In genomic region chr21:33586927-33587326, GRCh38 we compare ENCODE assay signal across 9 cellular contexts. TPM values are rescaled to one million over a fixed set of nuclear protein-coding genes. Genes with fewer than 3 reads are reported as not detected.
DNase-seq lines count a peak whose midpoint lies in the region; ATAC-seq and TF ChIP-seq lines count a peak whose summit lies in the region.
"Had no signal": no experiment of that assay in that cellular context is flagged by ENCODE, and none has a peak within 500 bp of the region (broad histone marks: within the 10 kb centered on the region; RNA-seq: fewer than 3 reads in every experiment).

No MANE protein-coding gene starts in this region.

- H3K27me3 Mint-ChIP-seq in CD4-positive, CD25-positive, alpha-beta regulatory T cell = no peaks in the 10 kb centered on the region
- H3K27me3 Mint-ChIP-seq in activated CD8-positive, alpha-beta T cell treated with anti-CD3 and anti-CD28 coated beads for 36 hours = no peaks in the 10 kb centered on the region

- TF ChIP-seq POLR2A in body of pancreas (IDR thresholded peaks at IDR 0.05) = no peak

- WGBS in mesodermal cell (ENCODE audit: insufficient coverage in 2 of 2), 2 experiments = 88% methylated on average over 1 of the region's 6 CpGs; no CpG with 5 or more reads in 1 of the 2 experiments
- WGBS in body of pancreas, 2 donors = 72 to 87% methylated on average over 6 of the region's 6 CpGs

- peaks cover 19% of the 10 kb centered on the region for H3K4me1 ChIP-seq in CD4-positive, CD25-positive, alpha-beta regulatory T cell (ENCODE audit: control insufficient read depth, insufficient read depth, low read length, poor library complexity, severe bottlenecking)
- H3K4me1 ChIP-seq in HAP-1 = peaks cover 9% of the 10 kb centered on the region
- peaks cover 6% of the 10 kb centered on the region for H3K4me1 ChIP-seq in mesodermal cell (ENCODE audit: control insufficient read depth, insufficient read depth, low read length, poor library complexity, severe bottlenecking)
- H3K4me1 ChIP-seq in body of pancreas = peaks cover 16% of the 10 kb centered on the region

- CTCF ChIA-PET in activated CD8-positive, alpha-beta T cell treated with anti-CD3 and anti-CD28 coated beads for 36 hours (lab: Charles Lee) = interaction anchor here (1.5 kb wide), 1 partner anchor 19 kb away, joined by 11 read pairs; no protein-coding TSS in a partner anchor

- H3K27me3 ChIP-seq in CD4-positive, CD25-positive, alpha-beta regulatory T cell (ENCODE audit: control insufficient read depth, insufficient read depth, low read length) = no peaks in the 10 kb centered on the region
- H3K27me3 ChIP-seq in HAP-1 (ENCODE audit: low read depth) (no peaks in the 10 kb centered on the region), body of pancreas (no peaks in the 10 kb centered on the region)

- intact Hi-C loops in activated CD8-positive, alpha-beta T cell treated with anti-CD3 and anti-CD28 coated beads for 36 hours (cut with micrococcal nuclease) = no loop called here
- intact Hi-C loops in body of pancreas (cut with DNase I) = no loop called here

- H3K36me3 Mint-ChIP-seq in CD4-positive, CD25-positive, alpha-beta regulatory T cell = no peaks in the 10 kb centered on the region
- H3K36me3 Mint-ChIP-seq in activated CD8-positive, alpha-beta T cell treated with anti-CD3 and anti-CD28 coated beads for 36 hours (ENCODE audit: low read depth) = peaks cover 20% of the 10 kb centered on the region

- H3K27ac ChIP-seq in CD4-positive, CD25-positive, alpha-beta regulatory T cell (ENCODE audit: insufficient read depth, low read length, poor library complexity, severe bottlenecking) = no peak overlapping the region
- H3K27ac ChIP-seq in mesodermal cell (ENCODE audit: low read depth, low read length, severe bottlenecking) (no peak overlapping the region), body of pancreas (no peak overlapping the region)

- H3K27ac Mint-ChIP-seq in CD4-positive, CD25-positive, alpha-beta regulatory T cell = peak overlapping the region in 2 of 3 donors; percentile 41 to 43
- no peak overlapping the region for H3K27ac Mint-ChIP-seq in activated CD8-positive, alpha-beta T cell treated with anti-CD3 and anti-CD28 coated beads for 36 hours

- peaks cover 6 to 16% (median 16%) of the 10 kb centered on the region in 4 donors for H3K4me1 Mint-ChIP-seq in CD4-positive, CD25-positive, alpha-beta regulatory T cell
- H3K4me1 Mint-ChIP-seq in activated CD8-positive, alpha-beta T cell treated with anti-CD3 and anti-CD28 coated beads for 36 hours (ENCODE audit: low read depth) = peaks cover 15% of the 10 kb centered on the region

- ATAC-seq in CD4-positive, CD25-positive, alpha-beta regulatory T cell (ENCODE audit: low read depth in 2 of 2) = no peak
- no peak for ATAC-seq in activated CD8-positive, alpha-beta T cell treated with anti-CD3 and anti-CD28 coated beads for 36 hours
- ATAC-seq in body of pancreas = no peak

- in situ Hi-C loops in HAP-1 (cut with MboI; ENCODE audit: low sequenced_read_pairs) = loop anchor here (25.0 kb wide), 1 partner anchor 100 kb away; the partner anchor contains the start of genes DNAJC28 and TMEM50B

- no peak for DNase-seq in CD4-positive, CD25-positive, alpha-beta regulatory T cell
- DNase-seq in HAP-1 (ENCODE audit: low spot score in 2 of 2) (no peak), body of pancreas (no peak), NCI-H2196 treated with DMSO at 0.1 percent for 48 hours (lab: John Stamatoyannopoulos, UW; ENCODE audit: unreplicated experiment) (no peak), NK-92 (lab: John Stamatoyannopoulos, UW; ENCODE audit: unreplicated experiment) (no peak), NCI-H82 (lab: John Stamatoyannopoulos, UW) (no peak)
- DNase-seq in activated CD8-positive, alpha-beta T cell treated with anti-CD3 and anti-CD28 coated beads for 36 hours = no peak
- DNase-seq: EL had no signal

- POLR2A ChIA-PET in activated CD8-positive, alpha-beta T cell treated with anti-CD3 and anti-CD28 coated beads for 36 hours (lab: Charles Lee) = interaction anchor here (1.0 to 1.6 kb wide), 3 partner anchors 19 to 107 kb away, joined by 3 to 4 read pairs (median 3); partner anchors contain the start of genes SON and TMEM50B

- no peaks in the 10 kb centered on the region for H3K9me3 Mint-ChIP-seq in CD4-positive, CD25-positive, alpha-beta regulatory T cell
- no peaks in the 10 kb centered on the region for H3K9me3 Mint-ChIP-seq in activated CD8-positive, alpha-beta T cell treated with anti-CD3 and anti-CD28 coated beads for 36 hours

- peak overlapping the region; percentile 78 for H3K4me3 ChIP-seq in CD4-positive, CD25-positive, alpha-beta regulatory T cell (ENCODE audit: low read depth, low read length)
- H3K4me3 ChIP-seq in HAP-1 (peak overlapping the region; percentile 70), mesodermal cell (ENCODE audit: extremely low read depth, insufficient read depth, low read length, poor library complexity, severe bottlenecking) (peak overlapping the region; percentile 65), body of pancreas (no peak overlapping the region)

- peaks cover 4% of the 10 kb centered on the region for H3K36me3 ChIP-seq in CD4-positive, CD25-positive, alpha-beta regulatory T cell (ENCODE audit: control insufficient read depth, insufficient read depth, low read length)
- H3K36me3 ChIP-seq in HAP-1 (replicated peaks) = peaks cover 28% of the 10 kb centered on the region
- peaks cover 39% of the 10 kb centered on the region for H3K36me3 ChIP-seq in mesodermal cell (ENCODE audit: control insufficient read depth, insufficient read depth, low read length)
- no peaks in the 10 kb centered on the region for H3K36me3 ChIP-seq in body of pancreas (replicated peaks in 1 of 2; ENCODE audit: insufficient read depth in 1 of 2, low read depth in 2 of 2)

- no peaks in the 10 kb centered on the region for H3K9me3 ChIP-seq in CD4-positive, CD25-positive, alpha-beta regulatory T cell (ENCODE audit: control insufficient read depth in 2 of 2, low read length in 2 of 2)
- H3K9me3 ChIP-seq in HAP-1 (no peaks in the 10 kb centered on the region), mesodermal cell (ENCODE audit: control insufficient read depth, low read length) (no peaks in the 10 kb centered on the region), body of pancreas (no peaks in the 10 kb centered on the region)

- TF ChIP-seq CTCF in activated CD8-positive, alpha-beta T cell treated with anti-CD3 and anti-CD28 coated beads for 36 hours (IDR thresholded peaks at IDR 0.05) = no peak
- TF ChIP-seq CTCF in body of pancreas (IDR thresholded peaks at IDR 0.05) = no peak

- H3K4me3 Mint-ChIP-seq in CD4-positive, CD25-positive, alpha-beta regulatory T cell = peak overlapping the region; percentile 75 to 97 (median 82)
- H3K4me3 Mint-ChIP-seq in activated CD8-positive, alpha-beta T cell treated with anti-CD3 and anti-CD28 coated beads for 36 hours = peak overlapping the region; percentile 57

RNA-seq across cellular contexts. Expression of gene DONSON, which starts 1.6 kb away (rescaled TPM):
- 15.2 TPM for total RNA-seq in CD4-positive, CD25-positive, alpha-beta regulatory T cell
- polyA plus RNA-seq in CD4-positive, CD25-positive, alpha-beta regulatory T cell = 1 to 10 TPM; 4.2 to 5.1 (median 4.9) TPM
- 10 to 100 TPM; 36.8 to 41.5 TPM for total RNA-seq in activated CD8-positive, alpha-beta T cell treated with anti-CD3 and anti-CD28 coated beads for 36 hours
- polyA plus RNA-seq in mesodermal cell (2013, experiment 1 of 2) = 37.0 TPM
- 37.2 TPM for polyA plus RNA-seq in mesodermal cell (2013, experiment 2 of 2)
- 1 to 10 TPM; 5.6 to 6.5 TPM for total RNA-seq in body of pancreas

RNA-seq across cellular contexts. Expression of gene SON, which starts 44.1 kb away (rescaled TPM):
- 358 TPM for total RNA-seq in CD4-positive, CD25-positive, alpha-beta regulatory T cell
- polyA plus RNA-seq in CD4-positive, CD25-positive, alpha-beta regulatory T cell = 100 to 1,000 TPM; 429 to 518 (median 444) TPM
- 100 to 1,000 TPM; 267 to 276 TPM for total RNA-seq in activated CD8-positive, alpha-beta T cell treated with anti-CD3 and anti-CD28 coated beads for 36 hours
- 159 TPM for polyA plus RNA-seq in mesodermal cell (2013, experiment 1 of 2)
- polyA plus RNA-seq in mesodermal cell (2013, experiment 2 of 2) = 149 TPM
- total RNA-seq in body of pancreas = 100 to 1,000 TPM; 118 to 235 TPM

RNA-seq across cellular contexts. Expression of gene GART, which starts 45.0 kb away (rescaled TPM):
- 44.0 TPM for total RNA-seq in CD4-positive, CD25-positive, alpha-beta regulatory T cell
- polyA plus RNA-seq in CD4-positive, CD25-positive, alpha-beta regulatory T cell = 10 to 100 TPM; 45.5 to 63.9 (median 52.1) TPM
- total RNA-seq in activated CD8-positive, alpha-beta T cell treated with anti-CD3 and anti-CD28 coated beads for 36 hours = 100 to 1,000 TPM; 224 to 232 TPM
- polyA plus RNA-seq in mesodermal cell (2013, experiment 1 of 2) = 82.2 TPM
- polyA plus RNA-seq in mesodermal cell (2013, experiment 2 of 2) = 67.0 TPM
- total RNA-seq in body of pancreas = 10 to 100 TPM; 36.3 to 62.0 TPM

RNA-seq across cellular contexts. Expression of gene CRYZL1, which starts 54.6 kb away (rescaled TPM):
- 35.7 TPM for total RNA-seq in CD4-positive, CD25-positive, alpha-beta regulatory T cell
- polyA plus RNA-seq in CD4-positive, CD25-positive, alpha-beta regulatory T cell = 10 to 100 TPM; 27.2 to 31.9 (median 30.8) TPM
- total RNA-seq in activated CD8-positive, alpha-beta T cell treated with anti-CD3 and anti-CD28 coated beads for 36 hours = 10 to 100 TPM; 30.1 to 33.2 TPM
- polyA plus RNA-seq in mesodermal cell (2013, experiment 1 of 2) = 43.5 TPM
- 46.4 TPM for polyA plus RNA-seq in mesodermal cell (2013, experiment 2 of 2)
- 10 to 100 TPM; 22.3 to 31.6 TPM for total RNA-seq in body of pancreas

RNA-seq across cellular contexts. Expression of gene ITSN1, which starts 55.4 kb away (rescaled TPM):
- 1.1 TPM for total RNA-seq in CD4-positive, CD25-positive, alpha-beta regulatory T cell
- under 1 TPM; 0.17 to 0.98 (median 0.33) TPM for polyA plus RNA-seq in CD4-positive, CD25-positive, alpha-beta regulatory T cell
- 1 to 10 TPM; 4.4 to 4.7 TPM for total RNA-seq in activated CD8-positive, alpha-beta T cell treated with anti-CD3 and anti-CD28 coated beads for 36 hours
- 59.9 TPM for polyA plus RNA-seq in mesodermal cell (2013, experiment 1 of 2)
- 56.4 TPM for polyA plus RNA-seq in mesodermal cell (2013, experiment 2 of 2)
- 10 to 100 TPM; 15.0 to 47.5 TPM for total RNA-seq in body of pancreas

Comparison
In these comparisons a context has a peak if more than half of its experiments do, and no peak if none do; other contexts are left out.
1. H3K4me3 ChIP-seq: peak in CD4-positive, CD25-positive, alpha-beta regulatory T cell (single experiment), HAP-1 (single experiment) and mesodermal cell (single experiment); none in body of pancreas (0 of 2).